25 cellular contexts compared by ENCODE assay signal in the genomic region with DNA sequence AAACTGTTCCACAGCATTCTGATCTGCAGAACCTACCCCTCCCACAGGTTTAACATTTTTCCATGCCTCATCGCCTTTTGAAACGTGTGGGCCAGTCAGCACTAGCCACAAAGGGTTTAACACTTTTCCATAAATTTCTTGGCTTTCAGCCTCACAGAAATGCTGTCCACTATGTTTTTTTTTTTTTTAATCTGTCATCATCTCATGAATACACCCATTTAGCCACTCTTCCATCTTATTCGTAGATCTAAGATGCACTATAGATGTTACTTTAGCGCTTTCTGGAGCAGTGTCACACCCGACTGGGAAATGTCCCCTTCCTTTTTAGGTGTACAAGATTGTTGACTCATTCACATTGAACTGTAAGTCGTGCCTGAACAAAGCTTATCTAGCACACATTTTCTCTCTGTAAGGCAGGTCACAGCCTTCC.
DNase-seq lines count a peak whose midpoint lies in the region; ATAC-seq and TF ChIP-seq lines count a peak whose summit lies in the region.
"Had no signal": no experiment of that assay in that cellular context is flagged by ENCODE, and none has a peak within 500 bp of the region (broad histone marks: within the 10 kb centered on the region; RNA-seq: fewer than 3 reads in every experiment).

No MANE protein-coding gene starts in this region.

- ATAC-seq in Right ventricle myocardium superior (ENCODE audit: poor library complexity), result no peak
- no peak for ATAC-seq in stimulated activated naive CD8-positive, alpha-beta T cell treated with anti-CD3 and anti-CD28 coated beads, Interleukin-15, amount 100 ng/mL, for 72 hours
- ATAC-seq: activated naive CD8-positive, alpha-beta T cell treated with anti-CD3 and anti-CD28 coated beads, Interleukin-2, amount 50 U/mL, for 24 hours; heart left ventricle; psoas muscle; stimulated activated memory B cell treated with anti-CD40 and anti-IgM and Interleukin-4, amounts not matched to agents 10 μg/mL and 1 μg/mL and 100 μg/mL, for 72 hours had no signal

- H3K9me3 Mint-ChIP-seq in stimulated activated naive CD8-positive, alpha-beta T cell treated with anti-CD3 and anti-CD28 coated beads, Interleukin-15, amount 100 ng/mL, for 72 hours, result no peaks in the 10 kb centered on the region
- H3K9me3 Mint-ChIP-seq: activated CD4-positive, alpha-beta memory T cell treated with anti-CD3 and anti-CD28 coated beads for 36 hours; activated naive CD8-positive, alpha-beta T cell treated with anti-CD3 and anti-CD28 coated beads, Interleukin-2, amount 50 U/mL, for 24 hours; H9; stimulated activated memory B cell treated with anti-CD40 and anti-IgM and Interleukin-4, amounts not matched to agents 10 μg/mL and 1 μg/mL and 100 μg/mL, for 72 hours had no signal

- H3K27ac ChIP-seq in HEK293 (ENCODE audit: extremely low read depth, low read depth, low read length) (no peak overlapping the region), VCaP (peak overlapping the region; percentile 43)
- H3K27ac ChIP-seq: brain microvascular endothelial cell, coronary artery, heart left ventricle, psoas muscle had no signal

- in situ Hi-C loops in ACHN (cut with HindIII; ENCODE audit: low pct_ligation_motif_present, low pct_unique_long_range_greater_than_20kb, low sequenced_read_pairs), result no loop called here

- H3K36me3 ChIP-seq in HEK293 (ENCODE audit: control insufficient read depth in 2 of 2, insufficient read depth in 1 of 2, low read length in 2 of 2) (no peaks in the 10 kb centered on the region), kidney epithelial cell (ENCODE audit: control insufficient read depth, insufficient read depth, low read length) (no peaks in the 10 kb centered on the region)
- H3K36me3 ChIP-seq: brain microvascular endothelial cell, heart left ventricle had no signal

- DNase-seq in ACHN (peak; percentile 54), kidney epithelial cell (ENCODE audit: low read depth) (peak; percentile 48), Right ventricle myocardium superior (no peak), posterior cingulate gyrus (no peak), cerebellar nuclear complex (lab: John Stamatoyannopoulos, UW) (no peak)
- no peak for DNase-seq in stimulated activated naive CD8-positive, alpha-beta T cell treated with anti-CD3 and anti-CD28 coated beads, Interleukin-15, amount 100 ng/mL, for 72 hours
- DNase-seq: activated CD4-positive, alpha-beta memory T cell treated with anti-CD3 and anti-CD28 coated beads for 36 hours; activated effector memory CD4-positive, alpha-beta T cell treated with anti-CD3 and anti-CD28 coated beads, Interleukin-2, amount 50 U/mL, for 16 hours; activated naive CD8-positive, alpha-beta T cell treated with anti-CD3 and anti-CD28 coated beads, Interleukin-2, amount 50 U/mL, for 24 hours; brain microvascular endothelial cell; GDM1; H9; heart left ventricle; KG1; MV-4-11; NCI-H526; psoas muscle; SHP77; stimulated activated CD4-positive, alpha-beta T cell treated with anti-CD3 and anti-CD28 coated beads, Interleukin-1b, Interleukin-23, amount 100 ng/mL, for 48 hours; T1000 had no signal

- H3K4me3 Mint-ChIP-seq in stimulated activated naive CD8-positive, alpha-beta T cell treated with anti-CD3 and anti-CD28 coated beads, Interleukin-15, amount 100 ng/mL, for 72 hours, result no peak overlapping the region
- H3K4me3 Mint-ChIP-seq: activated CD4-positive, alpha-beta memory T cell treated with anti-CD3 and anti-CD28 coated beads for 36 hours; activated naive CD8-positive, alpha-beta T cell treated with anti-CD3 and anti-CD28 coated beads, Interleukin-2, amount 50 U/mL, for 24 hours; CD14-positive monocyte; H9; stimulated activated memory B cell treated with anti-CD40 and anti-IgM and Interleukin-4, amounts not matched to agents 10 μg/mL and 1 μg/mL and 100 μg/mL, for 72 hours had no signal

- no peaks in the 10 kb centered on the region for H3K27me3 ChIP-seq in kidney epithelial cell (ENCODE audit: control insufficient read depth, insufficient read depth, low read length)
- H3K27me3 ChIP-seq: brain microvascular endothelial cell, heart left ventricle had no signal

- H3K9me3 ChIP-seq in HEK293 (ENCODE audit: control insufficient read depth, insufficient read depth, low read depth, low read length), result no peaks in the 10 kb centered on the region
- H3K9me3 ChIP-seq: heart left ventricle, psoas muscle had no signal

- no peak overlapping the region for H3K4me3 ChIP-seq in HEK293 (ENCODE audit: low read depth, low read length)
- H3K4me3 ChIP-seq in kidney epithelial cell (ENCODE audit: low read depth, low read length), result no peak overlapping the region
- H3K4me3 ChIP-seq: coronary artery, heart left ventricle, psoas muscle had no signal

- CTCF ChIA-PET in HEK293 (lab: Yijun Ruan, JAX), result no interaction called here

- no peak overlapping the region for H3K27ac Mint-ChIP-seq in stimulated activated naive CD8-positive, alpha-beta T cell treated with anti-CD3 and anti-CD28 coated beads, Interleukin-15, amount 100 ng/mL, for 72 hours
- H3K27ac Mint-ChIP-seq: activated CD4-positive, alpha-beta memory T cell treated with anti-CD3 and anti-CD28 coated beads for 36 hours; activated naive CD8-positive, alpha-beta T cell treated with anti-CD3 and anti-CD28 coated beads, Interleukin-2, amount 50 U/mL, for 24 hours; H9; stimulated activated memory B cell treated with anti-CD40 and anti-IgM and Interleukin-4, amounts not matched to agents 10 μg/mL and 1 μg/mL and 100 μg/mL, for 72 hours had no signal

- H3K4me1 Mint-ChIP-seq in stimulated activated naive CD8-positive, alpha-beta T cell treated with anti-CD3 and anti-CD28 coated beads, Interleukin-15, amount 100 ng/mL, for 72 hours, result no peaks in the 10 kb centered on the region

- intact Hi-C loops in Right ventricle myocardium superior (cut with DNase I), result no loop called here
- intact Hi-C loops in posterior cingulate gyrus (cut with DNase I), result no loop called here

- peaks cover 16% of the 10 kb centered on the region for H3K27me3 Mint-ChIP-seq in stimulated activated naive CD8-positive, alpha-beta T cell treated with anti-CD3 and anti-CD28 coated beads, Interleukin-15, amount 100 ng/mL, for 72 hours
- H3K27me3 Mint-ChIP-seq: activated CD4-positive, alpha-beta memory T cell treated with anti-CD3 and anti-CD28 coated beads for 36 hours; activated naive CD8-positive, alpha-beta T cell treated with anti-CD3 and anti-CD28 coated beads, Interleukin-2, amount 50 U/mL, for 24 hours; stimulated activated memory B cell treated with anti-CD40 and anti-IgM and Interleukin-4, amounts not matched to agents 10 μg/mL and 1 μg/mL and 100 μg/mL, for 72 hours had no signal

- POLR2A ChIA-PET in HEK293 (lab: Yijun Ruan, JAX), result no interaction called here

- peaks cover 4% of the 10 kb centered on the region; the same call in 1 of the 2 replicates for H3K4me1 ChIP-seq in HEK293 (ENCODE audit: control insufficient read depth, insufficient read depth, low read length)
- H3K4me1 ChIP-seq: heart left ventricle, psoas muscle had no signal

- TF ChIP-seq CTCF in HEK293 (tag by site-specific recombination; IDR thresholded peaks at IDR 0.05) (no peak), VCaP (conservative IDR thresholded peaks at IDR 0.05) (no peak), kidney epithelial cell (IDR thresholded peaks at IDR 0.05; ENCODE audit: insufficient read depth, low read length, poor library complexity, severe bottlenecking) (no peak)

TF ChIP-seq in HEK293, 187 proteins besides CTCF, POLR2A, EP300 and RAD21:
- no peak for TF ChIP-seq ZBTB1 (tag by site-specific recombination; IDR thresholded peaks at IDR 0.05)
- TF ChIP-seq, protein P1, sequence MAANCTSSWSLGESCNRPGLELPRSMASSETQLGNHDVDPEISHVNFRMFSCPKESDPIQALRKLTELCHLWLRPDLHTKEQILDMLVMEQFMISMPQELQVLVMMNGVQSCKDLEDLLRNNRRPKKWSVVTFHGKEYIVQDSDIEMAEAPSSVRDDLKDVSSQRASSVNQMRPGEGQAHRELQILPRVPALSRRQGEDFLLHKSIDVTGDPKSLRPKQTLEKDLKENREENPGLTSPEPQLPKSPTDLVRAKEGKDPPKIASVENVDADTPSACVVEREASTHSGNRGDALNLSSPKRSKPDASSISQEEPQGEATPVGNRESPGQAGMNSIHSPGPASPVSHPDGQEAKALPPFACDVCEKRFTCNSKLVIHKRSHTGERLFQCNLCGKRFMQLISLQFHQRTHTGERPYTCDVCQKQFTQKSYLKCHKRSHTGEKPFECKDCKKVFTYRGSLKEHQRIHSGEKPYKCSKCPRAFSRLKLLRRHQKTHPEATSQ (tag by site-specific recombination; IDR thresholded peaks at IDR 0.05), result no peak
- TF ChIP-seq GLIS2 (tag by site-specific recombination; IDR thresholded peaks at IDR 0.05), result no peak
- no peak for TF ChIP-seq PRDM1 (tag by site-specific recombination; IDR thresholded peaks at IDR 0.05)
- 0 out of 2 replicates have a peak, but pooled peaks have one; percentile 28 for TF ChIP-seq ZFHX2 (tag by site-specific recombination; conservative IDR thresholded peaks at IDR 0.05)
- TF ChIP-seq ZNF302 (tag by site-specific recombination; IDR thresholded peaks at IDR 0.05; ENCODE audit: low read depth), result no peak
- TF ChIP-seq EGR2 (tag by site-specific recombination; IDR thresholded peaks at IDR 0.05; ENCODE audit: low read depth), result peak; percentile 47; the same call in 1 of the 2 replicates
- TF ChIP-seq KLF1 (tag by site-specific recombination; IDR thresholded peaks at IDR 0.05), result no peak
- TF ChIP-seq ZNF16 (tag by site-specific recombination; IDR thresholded peaks at IDR 0.05; ENCODE audit: low read depth), result no peak
- no peak for TF ChIP-seq SCRT2 (tag by site-specific recombination; IDR thresholded peaks at IDR 0.05)
- no peak for TF ChIP-seq ZNF585B (tag by site-specific recombination; IDR thresholded peaks at IDR 0.05)
- no peak for TF ChIP-seq ZNF366 (tag by site-specific recombination; conservative IDR thresholded peaks at IDR 0.05)
- TF ChIP-seq ZNF23 (tag by site-specific recombination; IDR thresholded peaks at IDR 0.05; ENCODE audit: borderline replicate concordance), result no peak
TF ChIP-seq in HEK293: peak in this region for 2.

Comparison
In these comparisons a context has a peak if more than half of its experiments do, and no peak if none do; other contexts are left out.
1. DNase-seq: peak in ACHN (single experiment) and kidney epithelial cell (single experiment); none in Right ventricle myocardium superior (single experiment), posterior cingulate gyrus (0 of 10), stimulated activated naive CD8-positive, alpha-beta T cell treated with anti-CD3 and anti-CD28 coated beads, Interleukin-15, amount 100 ng/mL, for 72 hours (0 of 2) and cerebellar nuclear complex (0 of 2).